8 cellular contexts compared by ENCODE assay signal in the genomic region with DNA sequence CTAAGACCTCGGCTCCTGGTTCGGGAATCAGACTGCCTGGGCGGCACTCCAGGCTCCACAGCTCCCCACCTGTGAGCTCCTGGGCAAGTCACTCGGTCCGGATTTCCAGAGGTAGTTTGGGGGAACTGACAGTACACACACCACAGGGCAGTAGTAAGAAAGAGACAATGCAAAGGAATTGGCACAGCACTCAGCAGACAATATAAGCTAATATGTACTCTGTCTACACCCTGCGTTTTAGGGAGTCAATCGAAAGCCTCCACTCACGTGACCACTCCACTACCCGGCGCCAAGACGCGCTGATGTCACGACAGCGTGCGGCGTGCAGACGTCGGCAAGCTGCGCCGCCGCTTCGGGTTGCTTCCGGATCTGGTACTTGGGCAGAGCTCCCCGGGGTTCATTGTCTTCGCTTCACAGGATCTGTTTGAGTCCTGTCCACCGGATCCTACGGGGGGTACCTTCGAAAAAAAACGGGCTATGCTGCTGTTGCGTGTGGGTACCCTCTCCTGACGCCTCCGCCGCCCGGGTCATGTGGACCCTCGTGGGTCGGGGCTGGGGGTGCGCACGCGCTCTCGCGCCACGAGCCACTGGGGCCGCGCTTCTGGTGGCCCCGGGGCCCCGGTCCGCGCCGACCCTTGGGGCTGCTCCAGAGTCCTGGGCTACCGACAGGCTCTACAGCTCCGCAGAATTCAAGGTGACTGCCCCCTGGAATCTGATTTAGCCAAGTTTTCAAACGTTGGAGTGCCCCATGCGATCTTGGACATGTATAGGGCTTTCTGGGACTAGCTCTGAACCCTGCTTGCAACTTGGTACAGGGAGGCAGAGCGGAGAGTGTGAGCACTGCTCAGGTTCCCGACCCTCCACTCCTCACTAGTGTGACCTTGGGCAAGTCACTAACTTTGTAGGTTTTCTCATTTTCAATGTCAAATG. TPM values are rescaled to one million over a fixed set of nuclear protein-coding genes. Genes with fewer than 3 reads are reported as not detected.
DNase-seq lines count a peak whose midpoint lies in the region; TF ChIP-seq lines count a peak whose summit lies in the region.

A gene with protein sequence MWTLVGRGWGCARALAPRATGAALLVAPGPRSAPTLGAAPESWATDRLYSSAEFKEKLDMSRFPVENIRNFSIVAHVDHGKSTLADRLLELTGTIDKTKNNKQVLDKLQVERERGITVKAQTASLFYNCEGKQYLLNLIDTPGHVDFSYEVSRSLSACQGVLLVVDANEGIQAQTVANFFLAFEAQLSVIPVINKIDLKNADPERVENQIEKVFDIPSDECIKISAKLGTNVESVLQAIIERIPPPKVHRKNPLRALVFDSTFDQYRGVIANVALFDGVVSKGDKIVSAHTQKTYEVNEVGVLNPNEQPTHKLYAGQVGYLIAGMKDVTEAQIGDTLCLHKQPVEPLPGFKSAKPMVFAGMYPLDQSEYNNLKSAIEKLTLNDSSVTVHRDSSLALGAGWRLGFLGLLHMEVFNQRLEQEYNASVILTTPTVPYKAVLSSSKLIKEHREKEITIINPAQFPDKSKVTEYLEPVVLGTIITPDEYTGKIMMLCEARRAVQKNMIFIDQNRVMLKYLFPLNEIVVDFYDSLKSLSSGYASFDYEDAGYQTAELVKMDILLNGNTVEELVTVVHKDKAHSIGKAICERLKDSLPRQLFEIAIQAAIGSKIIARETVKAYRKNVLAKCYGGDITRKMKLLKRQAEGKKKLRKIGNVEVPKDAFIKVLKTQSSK (plus strand): TSS at position 327 of the 930 bp plus-strand sequence. CDS start 203 bp downstream, at position 530.

- no peak within 1 kb of the TSS for H3K23ac ChIP-seq in H9 (ENCODE audit: insufficient read length, low read depth, low read length)

- TF ChIP-seq CTCF in H9 (conservative IDR thresholded peaks at IDR 0.05) (no peak), fibroblast of the aortic adventitia (IDR thresholded peaks at IDR 0.05; ENCODE audit: insufficient read depth, low read length) (no peak), nephron (IDR thresholded peaks at IDR 0.05; ENCODE audit: unreplicated experiment in 3 of 3) (no peak)

- peak within 1 kb of the TSS; percentile 78 for H3K18ac ChIP-seq in H9 (ENCODE audit: insufficient read length, low read depth, low read length)

- peak within 1 kb of the TSS; percentile 90 for H3K4me3 ChIP-seq in MG63
- peak within 1 kb of the TSS; percentile 94 for H3K4me3 ChIP-seq in fibroblast of the aortic adventitia (ENCODE audit: low read depth, low read length)

- H3K27ac ChIP-seq in H9 (ENCODE audit: insufficient read length, low read depth, low read length) = no peak within 1 kb of the TSS

- H2BK15ac ChIP-seq in H9 (ENCODE audit: low read depth, low read length) = no peak within 1 kb of the TSS

- peaks cover 10 to 19% of the 10 kb centered on the region in 2 experiments for H3K4me1 Mint-ChIP-seq in H9
- peaks cover 29% of the 10 kb centered on the region for H3K4me1 Mint-ChIP-seq in nephron
- peaks cover 40% of the 10 kb centered on the region for H3K4me1 Mint-ChIP-seq in stimulated activated naive CD8-positive, alpha-beta T cell treated with anti-CD3 and anti-CD28 coated beads, Interleukin-15, Interleukin-2, amounts not matched to agents 100 ng/mL and 50 ng/mL, for 24 hours (ENCODE audit: low read depth)

- H3K27ac Mint-ChIP-seq in H9 (peak within 1 kb of the TSS; percentile 88 to 99 (median 99)), nephron (peak within 1 kb of the TSS; percentile 97 to 99 (median 97))
- peak within 1 kb of the TSS; percentile 97 for H3K27ac Mint-ChIP-seq in stimulated activated naive CD8-positive, alpha-beta T cell treated with anti-CD3 and anti-CD28 coated beads, Interleukin-15, Interleukin-2, amounts not matched to agents 100 ng/mL and 50 ng/mL, for 24 hours

- H3K27me3 Mint-ChIP-seq in H9 (ENCODE audit: low read depth) = peaks cover 4% of the 10 kb centered on the region; the same call in 1 of the 2 replicates
- H3K27me3 Mint-ChIP-seq in nephron (ENCODE audit: low read depth) = no peaks in the 10 kb centered on the region
- H3K27me3 Mint-ChIP-seq in stimulated activated naive CD8-positive, alpha-beta T cell treated with anti-CD3 and anti-CD28 coated beads, Interleukin-15, Interleukin-2, amounts not matched to agents 100 ng/mL and 50 ng/mL, for 24 hours = no peaks in the 10 kb centered on the region

- H2BK12ac ChIP-seq in H9 (ENCODE audit: insufficient read length, low read depth, low read length) = no peak within 1 kb of the TSS

- H2BK5ac ChIP-seq in H9 (ENCODE audit: insufficient read length, low read length) = no peak within 1 kb of the TSS

- no peak within 1 kb of the TSS for H3T11ph ChIP-seq in H9 (ENCODE audit: low read length)

- peaks cover 10% of the 10 kb centered on the region for H3K36me3 ChIP-seq in MG63

- H2AFZ ChIP-seq in H9 (ENCODE audit: low read length) = peak within 1 kb of the TSS; percentile 46

- no peaks in the 10 kb centered on the region for H3K27me3 ChIP-seq in H9 (ENCODE audit: insufficient read depth, low read length)
- H3K27me3 ChIP-seq in MG63 = no peaks in the 10 kb centered on the region

- H3K23me2 ChIP-seq in H9 (ENCODE audit: insufficient read length, low read depth, low read length, poor library complexity, severe bottlenecking) = peaks cover 4% of the 10 kb centered on the region

- H3K9me3 Mint-ChIP-seq in H9 (no peaks in the 10 kb centered on the region; a peak in 1 of 5 replicates), nephron (no peaks in the 10 kb centered on the region)
- no peaks in the 10 kb centered on the region for H3K9me3 Mint-ChIP-seq in stimulated activated naive CD8-positive, alpha-beta T cell treated with anti-CD3 and anti-CD28 coated beads, Interleukin-15, Interleukin-2, amounts not matched to agents 100 ng/mL and 50 ng/mL, for 24 hours

- peak within 1 kb of the TSS; percentile 94 for H3K14ac ChIP-seq in H9 (ENCODE audit: insufficient read depth, low read length)

- peaks cover 7% of the 10 kb centered on the region; the same call in 1 of the 2 replicates for H3K79me2 ChIP-seq in H9 (ENCODE audit: insufficient read depth, low read length)

- H3K9me3 ChIP-seq in H9 (ENCODE audit: control insufficient read depth, low read depth, low read length) = no peaks in the 10 kb centered on the region
- H3K9me3 ChIP-seq in MG63 = no peaks in the 10 kb centered on the region

- H3K4me2 ChIP-seq in H9 (ENCODE audit: insufficient read depth, insufficient read length, low read length) = peak within 1 kb of the TSS; percentile 59

- H4K5ac ChIP-seq in H9 (ENCODE audit: insufficient read length, low read depth, low read length) = no peak within 1 kb of the TSS

- peaks cover 2% of the 10 kb centered on the region; the same call in 1 of the 2 replicates for H3K4me1 ChIP-seq in H9 (ENCODE audit: insufficient read depth, low read length)

- WGBS in H9 (ENCODE audit: extremely low coverage, insufficient read length, low lambda C conversion rate) = no CpG with 5 or more reads among the region's 55 CpGs

- DNase-seq in ELR (ENCODE audit: low read depth) (peak; percentile 89), H9 (peak; percentile 92), MG63 (peak; percentile 86), SHP77 treated with DMSO at 0.1 percent for 48 hours (lab: John Stamatoyannopoulos, UW) (peak; percentile 47), fibroblast of the aortic adventitia (ENCODE audit: low read depth) (peak; percentile 88)
- DNase-seq in activated effector memory CD4-positive, alpha-beta T cell treated with anti-CD3 and anti-CD28 coated beads, Interleukin-2, amount 50 U/mL, for 16 hours = peak; percentile 95

- H2BK120ac ChIP-seq in H9 (ENCODE audit: low read depth, low read length, poor library complexity, severe bottlenecking) = no peak within 1 kb of the TSS

- no peak within 1 kb of the TSS for H3K56ac ChIP-seq in H9 (ENCODE audit: insufficient read length, low read depth, low read length)

- H4K20me1 ChIP-seq in H9 (ENCODE audit: control insufficient read depth, insufficient read depth, insufficient read length) = no peaks in the 10 kb centered on the region

- H4K91ac ChIP-seq in H9 (ENCODE audit: insufficient read length, low read depth, low read length) = no peak within 1 kb of the TSS

- H3K4ac ChIP-seq in H9 (ENCODE audit: low read depth, low read length) = no peak within 1 kb of the TSS

- no peak within 1 kb of the TSS for H4K8ac ChIP-seq in H9 (replicated peaks; ENCODE audit: insufficient read length, low read depth, low read length)

- H3K36me3 Mint-ChIP-seq in H9 (ENCODE audit: insufficient read depth in 1 of 3, low read depth in 3 of 3) (peaks cover 0 to 11% (median 11%) of the 10 kb centered on the region in 3 experiments; a peak in 4 of 7 replicates), nephron (ENCODE audit: low read depth) (no peaks in the 10 kb centered on the region)
- H3K36me3 Mint-ChIP-seq in stimulated activated naive CD8-positive, alpha-beta T cell treated with anti-CD3 and anti-CD28 coated beads, Interleukin-15, Interleukin-2, amounts not matched to agents 100 ng/mL and 50 ng/mL, for 24 hours (ENCODE audit: low read depth) = peaks cover 24% of the 10 kb centered on the region

- H2AK5ac ChIP-seq in H9 (ENCODE audit: insufficient read length, low read length) = no peak within 1 kb of the TSS

- peaks cover 3% of the 10 kb centered on the region for H3K79me1 ChIP-seq in H9 (ENCODE audit: insufficient read depth, low read depth, low read length, poor library complexity, severe bottlenecking)

- no peak within 1 kb of the TSS for H2BK20ac ChIP-seq in H9 (ENCODE audit: low read depth, low read length, poor library complexity, severe bottlenecking)

- H3K9ac ChIP-seq in H9 (ENCODE audit: extremely low read depth, insufficient read length, low read length) = peak within 1 kb of the TSS; percentile 83

- H3K4me3 Mint-ChIP-seq in H9 = peak within 1 kb of the TSS; percentile 91 to 97
- peak within 1 kb of the TSS; percentile 95 to 98 (median 97) for H3K4me3 Mint-ChIP-seq in nephron
- peak within 1 kb of the TSS; percentile 97 for H3K4me3 Mint-ChIP-seq in stimulated activated naive CD8-positive, alpha-beta T cell treated with anti-CD3 and anti-CD28 coated beads, Interleukin-15, Interleukin-2, amounts not matched to agents 100 ng/mL and 50 ng/mL, for 24 hours

RNA-seq across cellular contexts. Expression of the gene that starts here (rescaled TPM):
- total RNA-seq in H9 (2021) = 35.4 and 38.6 TPM in 2 replicates
- 4.2 and 8.1 TPM in 2 replicates for total RNA-seq in MG63 (2014; rRNA removed; shearing (Covaris generic); ENCODE audit: low replicate concordance)
- total RNA-seq in fibroblast of the aortic adventitia (ENCODE audit: low replicate concordance) = 21.9 and 28.5 TPM in 2 replicates
